ENCODE assay signal across 21 cellular contexts in genomic region chr5:144427871-144428270, GRCh38.
"Had no signal": no experiment of that assay in that cellular context is flagged by ENCODE, and none has a peak within 500 bp of the region (broad histone marks: within the 10 kb centered on the region; RNA-seq: fewer than 3 reads in every experiment).

No MANE protein-coding gene starts in this region.

- ATAC-seq: activated CD4-positive, CD25-positive, alpha-beta regulatory T cell treated with anti-CD3 and anti-CD28 coated beads, Interleukin-2, amount 50 U/mL, for 24 hours; activated CD8-positive, alpha-beta T cell treated with anti-CD3 and anti-CD28 coated beads for 36 hours; activated naive CD4-positive, alpha-beta T cell treated with anti-CD3 and anti-CD28 coated beads, Interleukin-2, amount 50 U/mL, for 72 hours; activated naive CD8-positive, alpha-beta T cell treated with anti-CD3 and anti-CD28 coated beads, Interleukin-2, amount 50 U/mL, for 24 hours; PC-3 had no signal

- H3K4me3 Mint-ChIP-seq: activated CD8-positive, alpha-beta T cell treated with anti-CD3 and anti-CD28 coated beads for 36 hours; activated naive CD8-positive, alpha-beta T cell treated with anti-CD3 and anti-CD28 coated beads, Interleukin-2, amount 50 U/mL, for 24 hours; activated T-cell treated with anti-CD3 and anti-CD28 coated beads, Interleukin-2, amount 50 U/mL, for 24 hours; T-helper 1 cell treated with Interleukin-12 subunit alpha and Interleukin-12 subunit beta and Interleukin-4 antibody, amounts not matched to agents 30 μg/mL and 1 μg/mL, for 36 hours had no signal

- H3K27me3 Mint-ChIP-seq: activated CD8-positive, alpha-beta T cell treated with anti-CD3 and anti-CD28 coated beads for 36 hours; activated naive CD8-positive, alpha-beta T cell treated with anti-CD3 and anti-CD28 coated beads, Interleukin-2, amount 50 U/mL, for 24 hours; activated T-cell treated with anti-CD3 and anti-CD28 coated beads, Interleukin-2, amount 50 U/mL, for 24 hours had no signal

- H3K4me1 Mint-ChIP-seq: activated naive CD8-positive, alpha-beta T cell treated with anti-CD3 and anti-CD28 coated beads, Interleukin-2, amount 50 U/mL, for 24 hours had no signal

- DNase-seq: activated CD4-positive, alpha-beta T cell treated with anti-CD3 and anti-CD28 coated beads for 4 hours; activated CD8-positive, alpha-beta memory T cell treated with anti-CD3 and anti-CD28 coated beads, Interleukin-2, amount 50 U/mL, for 48 hours; activated CD8-positive, alpha-beta T cell treated with anti-CD3 and anti-CD28 coated beads for 36 hours; activated effector memory CD4-positive, alpha-beta T cell treated with anti-CD3 and anti-CD28 coated beads, Interleukin-2, amount 50 U/mL, for 16 hours; activated naive CD4-positive, alpha-beta T cell treated with Interleukin-2 at 50 U/mL for 16 hours; activated naive CD8-positive, alpha-beta T cell treated with anti-CD3 and anti-CD28 coated beads, Interleukin-2, amount 50 U/mL, for 24 hours; activated T-cell treated with anti-CD3 and anti-CD28 coated beads, Interleukin-2, amount 50 U/mL, for 24 hours; amygdala; central memory CD4-positive, alpha-beta T cell; Kasumi-1; NCI-H1105 treated with DMSO at 0.1 percent for 48 hours; NCI-H1436 treated with DMSO at 0.1 percent for 48 hours; NCI-H187; NCI-H2081; NCI-H446; NCI-H524; PC-3; SHP77 treated with DMSO at 0.1 percent for 48 hours had no signal

- H3K9me3 Mint-ChIP-seq: T-helper 1 cell treated with Interleukin-12 subunit alpha and Interleukin-12 subunit beta and Interleukin-4 antibody, amounts not matched to agents 30 μg/mL and 1 μg/mL, for 36 hours had no signal

- H3K27ac Mint-ChIP-seq: activated CD8-positive, alpha-beta T cell treated with anti-CD3 and anti-CD28 coated beads for 36 hours; activated naive CD4-positive, alpha-beta T cell treated with anti-CD3 and anti-CD28 coated beads, Interleukin-2, amount 50 U/mL, for 72 hours; activated naive CD8-positive, alpha-beta T cell treated with anti-CD3 and anti-CD28 coated beads, Interleukin-2, amount 50 U/mL, for 24 hours; activated T-cell treated with anti-CD3 and anti-CD28 coated beads, Interleukin-2, amount 50 U/mL, for 24 hours; T-helper 1 cell treated with Interleukin-12 subunit alpha and Interleukin-12 subunit beta and Interleukin-4 antibody, amounts not matched to agents 30 μg/mL and 1 μg/mL, for 36 hours had no signal
